In genomic region chr2:25215232-25215631, GRCh38 we compare ENCODE assay signal across 11 cellular contexts. TPM values are rescaled to one million over a fixed set of nuclear protein-coding genes. Genes with fewer than 3 reads are reported as not detected.
A peak's percentile ranks its signal among the peaks of the same experiment; 100 is the strongest.
DNase-seq lines count a peak whose midpoint lies in the region; ATAC-seq, FAIRE-seq and TF ChIP-seq lines count a peak whose summit lies in the region.
"Had no signal": no experiment of that assay in that cellular context is flagged by ENCODE, and none has a peak within 500 bp of the region (broad histone marks: within the 10 kb centered on the region; RNA-seq: fewer than 3 reads in every experiment).

No MANE protein-coding gene starts in this region.

- no peak for TF ChIP-seq POLR2A in Peyer's patch (IDR thresholded peaks at IDR 0.05)

- no peak overlapping the region for H3K4me3 ChIP-seq in DOHH2 (ENCODE audit: low read length)
- H3K4me3 ChIP-seq in Peyer's patch: no peak overlapping the region
- H3K4me3 ChIP-seq in fibroblast of villous mesenchyme (ENCODE audit: low read depth, low read length): peak overlapping the region; percentile 67
- H3K4me3 ChIP-seq in psoas muscle: no peak overlapping the region
- H3K4me3 ChIP-seq: PC-9 had no signal

- H3K27me3 ChIP-seq in DOHH2 (ENCODE audit: control insufficient read depth, low read length) (peaks cover 43% of the 10 kb centered on the region), Peyer's patch (no peaks in the 10 kb centered on the region), psoas muscle (ENCODE audit: insufficient read depth in 3 of 3, low read length in 2 of 3) (no peaks in the 10 kb centered on the region)

- H3K79me2 ChIP-seq in DOHH2 (ENCODE audit: control insufficient read depth, low read length): no peaks in the 10 kb centered on the region

- H3F3A ChIP-seq in DOHH2 (ENCODE audit: control insufficient read depth, insufficient read depth): peaks cover 22% of the 10 kb centered on the region

- H3K27ac ChIP-seq in DOHH2 (ENCODE audit: low read depth, low read length): no peak overlapping the region
- peak overlapping the region in 3 of 4 donors; percentile 65 to 83 (median 79) for H3K27ac ChIP-seq in Peyer's patch
- peak overlapping the region; percentile 63 for H3K27ac ChIP-seq in psoas muscle
- H3K27ac ChIP-seq: PC-9 had no signal

- no peak for FAIRE-seq in HTR-8/SVneo (lab: Jason Lieb, UNC)
- FAIRE-seq: keratinocyte, urothelium cell line had no signal

- no peaks in the 10 kb centered on the region for H3K9me2 ChIP-seq in DOHH2 (replicated peaks; ENCODE audit: control insufficient read depth, low read length)

- intact Hi-C loops in psoas muscle (cut with DNase I): no loop called here

- DNase-seq in Peyer's patch (no peak), fibroblast of villous mesenchyme (ENCODE audit: low read depth) (peak; percentile 4), psoas muscle (no peak), HTR-8/SVneo (ENCODE audit: insufficient read length, low spot score) (no peak)
- DNase-seq in activated CD4-positive, CD25-positive, alpha-beta regulatory T cell (lab: John Stamatoyannopoulos, UW): no peak
- DNase-seq in activated CD8-positive, alpha-beta memory T cell treated with anti-CD3 and anti-CD28 coated beads, Interleukin-2, amount 50 U/mL, for 4 hours: no peak
- DNase-seq: PC-9 had no signal

- H3K4me1 ChIP-seq in DOHH2 (ENCODE audit: control insufficient read depth, low read length) (peaks cover 42% of the 10 kb centered on the region), Peyer's patch (peaks cover 0 to 8% (median 3%) of the 10 kb centered on the region in 4 donors), psoas muscle (no peaks in the 10 kb centered on the region)

- ATAC-seq in psoas muscle (peak in 2 of 4 donors; percentile 15 to 18), GM18858 (IDR thresholded peaks at IDR 0.05; ENCODE audit: unreplicated experiment) (no peak)

- 72 to 74% (median 73%) methylated on average over 5 of the region's 5 CpGs for WGBS in psoas muscle, 3 donors

- H4K20me1 ChIP-seq in DOHH2 (ENCODE audit: control insufficient read depth, insufficient read depth, low read depth, low read length): no peaks in the 10 kb centered on the region

- TF ChIP-seq CTCF in DOHH2 (IDR thresholded peaks at IDR 0.05; ENCODE audit: low read depth, low read length, poor library complexity, severe bottlenecking) (no peak), Peyer's patch (IDR thresholded peaks at IDR 0.05) (no peak), fibroblast of villous mesenchyme (IDR thresholded peaks at IDR 0.05; ENCODE audit: insufficient read depth, low read depth, low read length) (no peak), psoas muscle (IDR thresholded peaks at IDR 0.05) (no peak)

- peak overlapping the region; percentile 74 for H3K4me2 ChIP-seq in DOHH2 (ENCODE audit: low read length)
- H3K4me2 ChIP-seq: PC-9 had no signal

- H3K36me3 ChIP-seq in DOHH2 (ENCODE audit: control insufficient read depth, low read length) (no peaks in the 10 kb centered on the region), Peyer's patch (no peaks in the 10 kb centered on the region), psoas muscle (ENCODE audit: insufficient read depth in 1 of 2, low read depth in 1 of 2) (no peaks in the 10 kb centered on the region)

- no peaks in the 10 kb centered on the region for H3K9me3 ChIP-seq in DOHH2 (ENCODE audit: control insufficient read depth, insufficient read depth, low read length)
- no peaks in the 10 kb centered on the region for H3K9me3 ChIP-seq in Peyer's patch
- no peaks in the 10 kb centered on the region for H3K9me3 ChIP-seq in psoas muscle

RNA-seq across cellular contexts. Expression of gene POMC, which starts 46.9 kb away (rescaled TPM):
- total RNA-seq in Peyer's patch (not detected), fibroblast of villous mesenchyme (0.32 TPM in 1 of 2 replicates, not detected in the other), psoas muscle (10 to 100 TPM in 1 of 4 donors, 1 to 10 TPM in 3; 1.8 to 15.2 (median 4.2) TPM)
- 1 to 10 TPM; 2.7 to 5.2 (median 3.3) TPM for polyA plus RNA-seq in psoas muscle
- total RNA-seq: PC-9 had no signal
- polyA plus RNA-seq: keratinocyte had no signal
